In genomic region chr7:128523226-128523939, GRCh38 we compare ENCODE assay signal across 8 cellular contexts. TPM values are rescaled to one million over a fixed set of nuclear protein-coding genes. Genes with fewer than 3 reads are reported as not detected.
DNase-seq lines count a peak whose midpoint lies in the region; ATAC-seq and TF ChIP-seq lines count a peak whose summit lies in the region.
"Not testable (repeated sequence)": the region's sequence is repeated elsewhere in the genome, so short reads cannot be mapped to it uniquely, and the experiment has no call there.

No MANE protein-coding gene starts in this region.

- not testable (repeated sequence) for H3K27me3 Mint-ChIP-seq in activated T-cell treated with anti-CD3 and anti-CD28 coated beads, Interleukin-2, amount 50 U/mL, for 24 hours

- H3K27ac ChIP-seq in dorsolateral prefrontal cortex: peak overlapping the region in 26 of 59 donors; percentile 3 to 69 (median 48)
- H3K27ac ChIP-seq in left lung: peak overlapping the region in 1 of 2 donors; percentile 39
- not testable (repeated sequence) for H3K27ac ChIP-seq in upper lobe of right lung

- peak; percentile 82 for ATAC-seq in left lung
- peak; percentile 84 for ATAC-seq in upper lobe of right lung

- not testable (repeated sequence) for TF ChIP-seq CTCF in dorsolateral prefrontal cortex (IDR thresholded peaks at IDR 0.05 in 54 of 56, conservative IDR thresholded peaks at IDR 0.05 in 2 of 56; ENCODE audit: low read depth in 1 of 56, partially characterized antibody in 56 of 56); left lung (IDR thresholded peaks at IDR 0.05); upper lobe of right lung (IDR thresholded peaks at IDR 0.05)

- H3K4me3 ChIP-seq in dorsolateral prefrontal cortex, left lung, upper lobe of right lung: not testable (repeated sequence)

- H3K9me3 ChIP-seq in left lung, upper lobe of right lung: not testable (repeated sequence)

- DNase-seq in GM03348 (ENCODE audit: low spot score) (peak; percentile 31), NCI-H146 (lab: John Stamatoyannopoulos, UW) (peak; percentile 56), SKM-1 (lab: John Stamatoyannopoulos, UW; ENCODE audit: unreplicated experiment) (peak; percentile 45), dorsolateral prefrontal cortex (peak; percentile 30 to 83 (median 54)), left lung (peak; percentile 86 to 88), upper lobe of right lung (peak; percentile 81)
- peak; percentile 84 for DNase-seq in activated T-cell treated with anti-CD3 and anti-CD28 coated beads, Interleukin-2, amount 50 U/mL, for 24 hours
- peak; percentile 65 to 70 for DNase-seq in stimulated activated CD4-positive, alpha-beta T cell treated with anti-CD3 and anti-CD28 coated beads, Interleukin-15, amount 100 ng/mL, for 1 hour (ENCODE audit: low read depth in 1 of 2, low spot score in 1 of 2)

- H3K36me3 ChIP-seq in left lung, upper lobe of right lung: not testable (repeated sequence)

- not testable (repeated sequence) for H3K4me3 Mint-ChIP-seq in activated T-cell treated with anti-CD3 and anti-CD28 coated beads, Interleukin-2, amount 50 U/mL, for 24 hours

- peak overlapping the region; percentile 92 for H3K27ac Mint-ChIP-seq in activated T-cell treated with anti-CD3 and anti-CD28 coated beads, Interleukin-2, amount 50 U/mL, for 24 hours

- H3K4me1 Mint-ChIP-seq in activated T-cell treated with anti-CD3 and anti-CD28 coated beads, Interleukin-2, amount 50 U/mL, for 24 hours (ENCODE audit: low read depth): peaks cover 13% of the 10 kb centered on the region

- H3K4me1 ChIP-seq in left lung, upper lobe of right lung: not testable (repeated sequence)

- intact Hi-C loops in dorsolateral prefrontal cortex (cut with DNase I); left lung (cut with DNase I); upper lobe of right lung (cut with DNase I): not testable (repeated sequence)

- not testable (repeated sequence) for H3K36me3 Mint-ChIP-seq in activated T-cell treated with anti-CD3 and anti-CD28 coated beads, Interleukin-2, amount 50 U/mL, for 24 hours (ENCODE audit: low read depth)

- H3K9me3 Mint-ChIP-seq in activated T-cell treated with anti-CD3 and anti-CD28 coated beads, Interleukin-2, amount 50 U/mL, for 24 hours: not testable (repeated sequence)

- not testable (repeated sequence) for H3K27me3 ChIP-seq in dorsolateral prefrontal cortex, left lung, upper lobe of right lung

RNA-seq across cellular contexts. Expression of gene METTL2B, which starts 46.8 kb away (rescaled TPM):
- 10 to 100 TPM; 19.8 to 45.2 (median 29.5) TPM for total RNA-seq in dorsolateral prefrontal cortex
- 10 to 100 TPM; 22.7 to 27.4 TPM for total RNA-seq in left lung
- 22.1 TPM for total RNA-seq in upper lobe of right lung

Comparison
In these comparisons a context has a peak if more than half of its experiments do, and no peak if none do; other contexts are left out.
1. DNase-seq: peak in every context shown above with its lines; median percentile 87 in left lung; 84 in activated T-cell treated with anti-CD3 and anti-CD28 coated beads, Interleukin-2, amount 50 U/mL, for 24 hours; 81 in upper lobe of right lung; 68 in stimulated activated CD4-positive, alpha-beta T cell treated with anti-CD3 and anti-CD28 coated beads, Interleukin-15, amount 100 ng/mL, for 1 hour; 56 in NCI-H146; 54 in dorsolateral prefrontal cortex; 45 in SKM-1; 31 in GM03348.